In genomic region chr11:11416917-11417316, GRCh38 we compare ENCODE assay signal across 13 cellular contexts.
DNase-seq lines count a peak whose midpoint lies in the region; ATAC-seq, FAIRE-seq and TF ChIP-seq lines count a peak whose summit lies in the region.
"Had no signal": no experiment of that assay in that cellular context is flagged by ENCODE, and none has a peak within 500 bp of the region (broad histone marks: within the 10 kb centered on the region; RNA-seq: fewer than 3 reads in every experiment).

No MANE protein-coding gene starts in this region.

- peaks cover 13% of the 10 kb centered on the region; the same call in 1 of the 2 replicates for H3F3A ChIP-seq in GM23248 (ENCODE audit: insufficient read depth)
- no peaks in the 10 kb centered on the region for H3F3A ChIP-seq in GM23338 (replicated peaks; ENCODE audit: low read depth)

- H3K36me3 ChIP-seq in GM23248 (ENCODE audit: low read depth) (no peaks in the 10 kb centered on the region), GM23338 (ENCODE audit: insufficient read depth) (no peaks in the 10 kb centered on the region)
- H3K36me3 ChIP-seq: spleen had no signal

- H3K36me3 Mint-ChIP-seq in GM23338 (ENCODE audit: low read depth) = no peaks in the 10 kb centered on the region
- no peaks in the 10 kb centered on the region for H3K36me3 Mint-ChIP-seq in activated naive CD4-positive, alpha-beta T cell treated with anti-CD3 and anti-CD28 coated beads for 36 hours (ENCODE audit: low read depth)
- H3K36me3 Mint-ChIP-seq: stimulated activated memory B cell treated with anti-CD40 and anti-IgM and Interleukin-4, amounts not matched to agents 10 μg/mL and 1 μg/mL and 100 μg/mL, for 72 hours had no signal

- H4K20me1 ChIP-seq in GM23248 (ENCODE audit: insufficient read depth) (no peaks in the 10 kb centered on the region), GM23338 (replicated peaks; ENCODE audit: insufficient read depth) (no peaks in the 10 kb centered on the region; the same call in 1 of the 2 replicates)

- H3K27ac Mint-ChIP-seq in GM23338 = no peak overlapping the region
- H3K27ac Mint-ChIP-seq in activated naive CD4-positive, alpha-beta T cell treated with anti-CD3 and anti-CD28 coated beads for 36 hours = no peak overlapping the region
- H3K27ac Mint-ChIP-seq: activated CD8-positive, alpha-beta T cell treated with anti-CD3 and anti-CD28 coated beads for 36 hours; stimulated activated memory B cell treated with anti-CD40 and anti-IgM and Interleukin-4, amounts not matched to agents 10 μg/mL and 1 μg/mL and 100 μg/mL, for 72 hours had no signal

- H3K27me3 ChIP-seq in GM23248 (replicated peaks; ENCODE audit: insufficient read depth) = no peaks in the 10 kb centered on the region
- no peaks in the 10 kb centered on the region for H3K27me3 ChIP-seq in GM23338 (ENCODE audit: insufficient read depth)

- no peak for ATAC-seq in GM23338
- ATAC-seq in activated CD4-positive, CD25-positive, alpha-beta regulatory T cell treated with anti-CD3 and anti-CD28 coated beads, Interleukin-2, amount 50 U/mL, for 24 hours = no peak
- ATAC-seq: activated CD8-positive, alpha-beta T cell treated with anti-CD3 and anti-CD28 coated beads for 36 hours had no signal

- H3K9me3 Mint-ChIP-seq in GM23338 = no peaks in the 10 kb centered on the region
- no peaks in the 10 kb centered on the region for H3K9me3 Mint-ChIP-seq in activated naive CD4-positive, alpha-beta T cell treated with anti-CD3 and anti-CD28 coated beads for 36 hours
- H3K9me3 Mint-ChIP-seq: activated CD8-positive, alpha-beta T cell treated with anti-CD3 and anti-CD28 coated beads for 36 hours; stimulated activated memory B cell treated with anti-CD40 and anti-IgM and Interleukin-4, amounts not matched to agents 10 μg/mL and 1 μg/mL and 100 μg/mL, for 72 hours had no signal

- H3K27ac ChIP-seq in GM23248 (0 out of 2 replicates have a peak overlapping the region, but pooled peaks have one; percentile 3), GM23338 (ENCODE audit: low read depth) (no peak overlapping the region)
- H3K27ac ChIP-seq: spleen had no signal

- H2AFZ ChIP-seq in GM23248 (no peak overlapping the region), GM23338 (no peak overlapping the region)

- no peaks in the 10 kb centered on the region for H3K79me2 ChIP-seq in GM23248 (ENCODE audit: insufficient read depth)
- no peaks in the 10 kb centered on the region for H3K79me2 ChIP-seq in GM23338 (replicated peaks; ENCODE audit: insufficient read depth)

- peaks cover 26% of the 10 kb centered on the region for H3K4me1 Mint-ChIP-seq in GM23338
- no peaks in the 10 kb centered on the region for H3K4me1 Mint-ChIP-seq in activated naive CD4-positive, alpha-beta T cell treated with anti-CD3 and anti-CD28 coated beads for 36 hours (ENCODE audit: low read depth)

- peaks cover 4% of the 10 kb centered on the region for H3K27me3 Mint-ChIP-seq in GM23338 (ENCODE audit: insufficient read depth, low read depth, poor library complexity)
- peaks cover 9% of the 10 kb centered on the region for H3K27me3 Mint-ChIP-seq in activated naive CD4-positive, alpha-beta T cell treated with anti-CD3 and anti-CD28 coated beads for 36 hours (ENCODE audit: low read depth)

- H3K4me3 Mint-ChIP-seq in GM23338 = no peak overlapping the region
- H3K4me3 Mint-ChIP-seq in activated naive CD4-positive, alpha-beta T cell treated with anti-CD3 and anti-CD28 coated beads for 36 hours = no peak overlapping the region
- H3K4me3 Mint-ChIP-seq: activated CD8-positive, alpha-beta T cell treated with anti-CD3 and anti-CD28 coated beads for 36 hours; stimulated activated memory B cell treated with anti-CD40 and anti-IgM and Interleukin-4, amounts not matched to agents 10 μg/mL and 1 μg/mL and 100 μg/mL, for 72 hours had no signal

- no peaks in the 10 kb centered on the region for H3K9me3 ChIP-seq in GM23248 (ENCODE audit: low read depth)
- H3K9me3 ChIP-seq: spleen had no signal

- no peak overlapping the region for H3K9ac ChIP-seq in GM23248

- peaks cover 17% of the 10 kb centered on the region for H3K4me1 ChIP-seq in GM23248 (ENCODE audit: insufficient read depth)
- H3K4me1 ChIP-seq in GM23338 (ENCODE audit: insufficient read depth) = no peaks in the 10 kb centered on the region

- H3K4me3 ChIP-seq in GM23248 (no peak overlapping the region), epithelial cell of esophagus (ENCODE audit: low read length) (no peak overlapping the region), GM23338 (no peak overlapping the region)
- H3K4me3 ChIP-seq: spleen had no signal

- 29 to 37% methylated on average over 4 of the region's 4 CpGs for WGBS in GM23248 (ENCODE audit: low coverage in 1 of 2, low lambda C conversion rate in 2 of 2, missing lambda C conversion rate in 2 of 2), 2 experiments

- CTCF ChIA-PET in activated naive CD4-positive, alpha-beta T cell treated with anti-CD3 and anti-CD28 coated beads for 36 hours (lab: Charles Lee) = no interaction called here

- H3K4me2 ChIP-seq in GM23248 (ENCODE audit: unreplicated experiment) (peak overlapping the region; percentile 37), GM23338 (no peak overlapping the region)

- TF ChIP-seq CTCF in epithelial cell of esophagus (IDR thresholded peaks at IDR 0.05; ENCODE audit: insufficient read depth, low read depth, low read length, missing control alignments) = no peak
- no peak for TF ChIP-seq CTCF in GM23338 (conservative IDR thresholded peaks at IDR 0.05; ENCODE audit: low read depth in 2 of 2)

- intact Hi-C loops in activated naive CD4-positive, alpha-beta T cell treated with anti-CD3 and anti-CD28 coated beads for 36 hours (cut with micrococcal nuclease) = no loop called here

- no peaks in the 10 kb centered on the region for H3K9me2 ChIP-seq in GM23248 (ENCODE audit: insufficient read depth)
- no peaks in the 10 kb centered on the region for H3K9me2 ChIP-seq in GM23338 (ENCODE audit: insufficient read depth)

- in situ Hi-C loops in GM23248 (cut with MboI) = no loop called here

- peak; percentile 56 for FAIRE-seq in RCC 7860 (lab: Jason Lieb, UNC)

- DNase-seq in GM23248 (peak; percentile 89), RCC 7860 (ENCODE audit: low spot score) (peak; percentile 69), epithelial cell of esophagus (ENCODE audit: low read depth) (peak; percentile 87), renal cortical epithelial cell (ENCODE audit: low read depth) (peak; percentile 85), GM23338 (ENCODE audit: low spot score) (no peak)
- DNase-seq in activated naive CD4-positive, alpha-beta T cell treated with anti-CD3 and anti-CD28 coated beads for 36 hours = no peak
- DNase-seq in stimulated activated CD4-positive, alpha-beta T cell treated with anti-CD3 and anti-CD28 coated beads, Interleukin-4, amount 100 ng/mL, for 1 hour = no peak
- DNase-seq: activated CD8-positive, alpha-beta T cell treated with anti-CD3 and anti-CD28 coated beads for 36 hours; amniotic stem cell; NCI-H2227 treated with DMSO at 0.1 percent for 48 hours; spleen had no signal

TF ChIP-seq in GM23338, 12 proteins besides CTCF, POLR2A, EP300 and RAD21 (continues in another document):
- TF ChIP-seq EZH2 (IDR thresholded peaks at IDR 0.05; ENCODE audit: low read depth, unreplicated experiment) = no peak
- TF ChIP-seq EZH2phosphoT487 (IDR thresholded peaks at IDR 0.05; ENCODE audit: unreplicated experiment) = no peak
- no peak for TF ChIP-seq REST (IDR thresholded peaks at IDR 0.05; ENCODE audit: unreplicated experiment)
- no peak for TF ChIP-seq STAT1 (IDR thresholded peaks at IDR 0.05; ENCODE audit: unreplicated experiment)
- TF ChIP-seq ETS1 (IDR thresholded peaks at IDR 0.05) = no peak

Comparison
In these comparisons a context has a peak if more than half of its experiments do, and no peak if none do; other contexts are left out.
1. DNase-seq: peak in GM23248 (single experiment), RCC 7860 (single experiment), epithelial cell of esophagus (single experiment) and renal cortical epithelial cell (single experiment); none in GM23338 (single experiment), activated naive CD4-positive, alpha-beta T cell treated with anti-CD3 and anti-CD28 coated beads for 36 hours (single experiment) and stimulated activated CD4-positive, alpha-beta T cell treated with anti-CD3 and anti-CD28 coated beads, Interleukin-4, amount 100 ng/mL, for 1 hour (single experiment).